In genomic region chr20:49951160-49951559, GRCh38 we compare ENCODE assay signal across 1 cellular context.
TF ChIP-seq lines count a peak whose summit lies in the region.

No MANE protein-coding gene starts in this region.

TF ChIP-seq in endothelial cell of umbilical vein, 7 proteins besides CTCF, POLR2A, EP300 and RAD21:
- TF ChIP-seq JUN (IDR thresholded peaks at IDR 0.05; ENCODE audit: borderline replicate concordance, insufficient read depth, insufficient read length, low read depth) = peak; percentile 74
- peak; percentile 86 for TF ChIP-seq FOS (IDR thresholded peaks at IDR 0.05; ENCODE audit: borderline replicate concordance, insufficient read depth, low read length)
- no peak for TF ChIP-seq POLR2AphosphoS5 (IDR thresholded peaks at IDR 0.05; ENCODE audit: insufficient read depth, low read depth, low read length)
